Comparison of ENCODE assay signal across 17 cellular contexts in the genomic region with DNA sequence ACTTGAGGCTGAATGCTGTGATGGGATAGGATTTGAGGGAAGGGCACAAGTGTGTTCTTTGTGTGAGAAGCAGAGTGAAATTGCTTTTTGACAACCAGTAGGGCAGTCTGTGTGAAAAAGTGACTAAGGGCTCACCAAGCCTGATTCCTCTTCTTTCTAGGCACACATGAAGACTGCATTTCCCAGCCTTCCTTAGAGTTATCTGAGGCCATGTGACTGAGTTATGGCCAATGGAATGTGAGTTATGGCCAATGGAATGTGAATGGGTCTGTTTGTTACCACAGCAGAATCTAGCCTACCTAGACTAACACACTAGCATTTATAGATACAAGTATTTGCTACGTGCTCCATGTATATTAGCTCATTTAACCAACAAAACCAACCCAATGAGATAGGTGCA. TPM values are rescaled to one million over a fixed set of nuclear protein-coding genes. Genes with fewer than 3 reads are reported as not detected.
DNase-seq lines count a peak whose midpoint lies in the region; ATAC-seq, FAIRE-seq and TF ChIP-seq lines count a peak whose summit lies in the region.
"Had no signal": no experiment of that assay in that cellular context is flagged by ENCODE, and none has a peak within 500 bp of the region (broad histone marks: within the 10 kb centered on the region; RNA-seq: fewer than 3 reads in every experiment).

No MANE protein-coding gene starts in this region.

- TF ChIP-seq RAD21 in Ishikawa (IDR thresholded peaks at IDR 0.05; ENCODE audit: low read depth) = no peak

- ATAC-seq in left lung (no peak), HG03378 (IDR thresholded peaks at IDR 0.05; ENCODE audit: unreplicated experiment) (no peak)

- no peaks in the 10 kb centered on the region for H3K4me1 ChIP-seq in left lung
- H3K4me1 ChIP-seq: BLaER1, HAP-1 had no signal

- no peaks in the 10 kb centered on the region for H3K27me3 ChIP-seq in bronchial epithelial cell (ENCODE audit: control insufficient read depth, insufficient read depth, low read length)
- no peaks in the 10 kb centered on the region for H3K27me3 ChIP-seq in left lung
- H3K27me3 ChIP-seq: BLaER1 had no signal

- no peak overlapping the region for H3K27ac ChIP-seq in left lung
- H3K27ac ChIP-seq: BLaER1 had no signal

- peaks cover 0 to 3% of the 10 kb centered on the region in 2 donors for H3K9me3 ChIP-seq in left lung
- H3K9me3 ChIP-seq: BLaER1, HAP-1 had no signal

- no peak for TF ChIP-seq EP300 in Ishikawa (IDR thresholded peaks at IDR 0.05; ENCODE audit: borderline replicate concordance)

- H3K4me3 ChIP-seq in bronchial epithelial cell (ENCODE audit: low read depth, low read length) = no peak overlapping the region
- no peak overlapping the region for H3K4me3 ChIP-seq in left lung
- H3K4me3 ChIP-seq: BLaER1, HAP-1 had no signal

- TF ChIP-seq CTCF in bronchial epithelial cell (IDR thresholded peaks at IDR 0.05; ENCODE audit: insufficient read depth, low read length, severe bottlenecking) (no peak), left lung (IDR thresholded peaks at IDR 0.05) (no peak)

- intact Hi-C loops in left lung (cut with DNase I) = no loop called here

- DNase-seq in EH (ENCODE audit: low read depth) (peak; percentile 2), bronchial epithelial cell (ENCODE audit: low read depth) (no peak), kidney tubule cell (ENCODE audit: low spot score) (peak; percentile 11), left lung (no peak), anterior cingulate cortex (lab: John Stamatoyannopoulos, UW) (no peak)
- DNase-seq: 8988T; Calu3; CD4-positive, alpha-beta memory T cell; DMS79 treated with DMSO at 0.1 percent for 48 hours had no signal

- peak; percentile 47 for FAIRE-seq in bronchial epithelial cell (lab: Jason Lieb, UNC)
- FAIRE-seq: G401.6, GM12891, GM19239, HTR-8/SVneo had no signal

- H3K36me3 ChIP-seq in bronchial epithelial cell (ENCODE audit: control insufficient read depth, insufficient read depth, low read length) (no peaks in the 10 kb centered on the region), left lung (no peaks in the 10 kb centered on the region)
- H3K36me3 ChIP-seq: BLaER1, HAP-1 had no signal

TF ChIP-seq in Ishikawa, 13 proteins besides CTCF, POLR2A, EP300 and RAD21:
- TF ChIP-seq, protein P1, sequence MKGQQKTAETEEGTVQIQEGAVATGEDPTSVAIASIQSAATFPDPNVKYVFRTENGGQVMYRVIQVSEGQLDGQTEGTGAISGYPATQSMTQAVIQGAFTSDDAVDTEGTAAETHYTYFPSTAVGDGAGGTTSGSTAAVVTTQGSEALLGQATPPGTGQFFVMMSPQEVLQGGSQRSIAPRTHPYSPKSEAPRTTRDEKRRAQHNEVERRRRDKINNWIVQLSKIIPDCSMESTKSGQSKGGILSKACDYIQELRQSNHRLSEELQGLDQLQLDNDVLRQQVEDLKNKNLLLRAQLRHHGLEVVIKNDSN (IDR thresholded peaks at IDR 0.05) = peak; percentile 68
- TF ChIP-seq FOXM1 (IDR thresholded peaks at IDR 0.05; ENCODE audit: borderline replicate concordance, low read depth) (no peak), CREB1 (IDR thresholded peaks at IDR 0.05; ENCODE audit: low read depth) (no peak), TAF1 (IDR thresholded peaks at IDR 0.05; ENCODE audit: low read depth) (no peak), YY1 (IDR thresholded peaks at IDR 0.05; ENCODE audit: low read depth) (no peak)
- TF ChIP-seq, protein P2, sequence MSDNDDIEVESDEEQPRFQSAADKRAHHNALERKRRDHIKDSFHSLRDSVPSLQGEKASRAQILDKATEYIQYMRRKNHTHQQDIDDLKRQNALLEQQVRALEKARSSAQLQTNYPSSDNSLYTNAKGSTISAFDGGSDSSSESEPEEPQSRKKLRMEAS (IDR thresholded peaks at IDR 0.05) = no peak

RNA-seq across cellular contexts. Expression of gene DIRAS3, which starts 35.3 kb away (rescaled TPM):
- under 0.01 and 0.13 TPM in 2 replicates for total RNA-seq in bronchial epithelial cell
- 1 to 10 TPM in 1 of 2 donors, under 1 TPM in 1; 0.47 to 3.1 TPM for total RNA-seq in left lung
- total RNA-seq: CD4-positive, alpha-beta memory T cell had no signal

Comparison
In these comparisons a context has a peak if more than half of its experiments do, and no peak if none do; other contexts are left out.
1. DNase-seq: peak in EH (single experiment) and kidney tubule cell (single experiment); none in bronchial epithelial cell (single experiment), left lung (0 of 2) and anterior cingulate cortex (0 of 58).